ENCODE assay signal across 25 cellular contexts in genomic region chr6:3575701-3576100, GRCh38.
"Had no signal": no experiment of that assay in that cellular context is flagged by ENCODE, and none has a peak within 500 bp of the region (broad histone marks: within the 10 kb centered on the region; RNA-seq: fewer than 3 reads in every experiment).

No MANE protein-coding gene starts in this region.

- H3K4me3 ChIP-seq: ascending aorta, body of pancreas, MG63, Peyer's patch, SJCRH30 had no signal

- H3K4me1 ChIP-seq: body of pancreas, Peyer's patch, SJCRH30 had no signal

- H3K27ac ChIP-seq: ascending aorta, body of pancreas, KMS-11, Peyer's patch, RWPE1, SJCRH30 had no signal

- H3K36me3 ChIP-seq: ascending aorta, MG63, Peyer's patch, SJCRH30 had no signal

- DNase-seq: activated CD4-positive, alpha-beta memory T cell treated with anti-CD3 and anti-CD28 coated beads for 36 hours; activated CD4-positive, alpha-beta T cell treated with anti-CD3 and anti-CD28 coated beads, Interleukin-2, amount 10 ng/mL, durations not matched to agents 7 days and 5 days; activated CD4-positive, CD25-positive, alpha-beta regulatory T cell; activated CD8-positive, alpha-beta memory T cell treated with anti-CD3 and anti-CD28 coated beads for 24 hours; activated effector memory CD4-positive, alpha-beta T cell treated with anti-CD3 and anti-CD28 coated beads, Interleukin-2, amount 50 U/mL, for 16 hours; activated naive CD4-positive, alpha-beta T cell treated with Interleukin-2 at 50 U/mL for 16 hours; activated naive CD8-positive, alpha-beta T cell treated with anti-CD3 and anti-CD28 coated beads, Interleukin-2, amount 50 U/mL, for 24 hours; activated T-cell treated with anti-CD3 and anti-CD28 coated beads, Interleukin-2, amount 50 U/mL, for 4 hours; amniotic stem cell; body of pancreas; MG63; MV-4-11; NCI-H1092 treated with DMSO at 0.1 percent for 48 hours; NCI-H1417 treated with DMSO at 0.1 percent for 48 hours; NCI-H2081 treated with DMSO at 0.1 percent for 48 hours; NCI-H446 treated with DMSO at 0.1 percent for 48 hours; NCI-H524 treated with DMSO at 0.1 percent for 48 hours; Peyer's patch; Right ventricle myocardium superior; SJCRH30; T-helper 17 cell; T-helper 9 cell had no signal

- H3K27me3 ChIP-seq: ascending aorta, body of pancreas, MG63, Peyer's patch, SJCRH30 had no signal

- H3K9me3 ChIP-seq: ascending aorta, body of pancreas, MG63, Peyer's patch, SJCRH30 had no signal

- H3K9ac ChIP-seq: KMS-11 had no signal

- H3K4me2 ChIP-seq: KMS-11 had no signal
